Comparison of ENCODE assay signal across 28 cellular contexts in genomic region chr10:104648421-104648820, GRCh38. TPM values are rescaled to one million over a fixed set of nuclear protein-coding genes. Genes with fewer than 3 reads are reported as not detected.
"Had no signal": no experiment of that assay in that cellular context is flagged by ENCODE, and none has a peak within 500 bp of the region (broad histone marks: within the 10 kb centered on the region; RNA-seq: fewer than 3 reads in every experiment).

No MANE protein-coding gene starts in this region.

- H3K4me3 ChIP-seq: heart left ventricle, left lung, lower lobe of right lung, neural progenitor cell, spleen, suprapubic skin, thoracic aorta, tibial artery, upper lobe of right lung had no signal

- H3K79me2 ChIP-seq: parathyroid adenoma had no signal

- H3K9ac ChIP-seq: neural progenitor cell, parathyroid adenoma had no signal

- H3K36me3 ChIP-seq: heart left ventricle, left lung, lower lobe of right lung, neural progenitor cell, neutrophil, spleen, suprapubic skin, thoracic aorta, tibial artery, upper lobe of right lung had no signal

- H3K9me3 ChIP-seq: heart left ventricle, left lung, lower lobe of right lung, neutrophil, spleen, suprapubic skin, thoracic aorta, tibial artery, upper lobe of right lung had no signal

- DNase-seq: heart left ventricle; hypothalamus; immature natural killer cell; kidney; left cardiac atrium; left lung; lower lobe of right lung; mesendoderm; naive thymus-derived CD4-positive, alpha-beta T cell; occipital lobe; retina; right cardiac atrium; small intestine; spleen; stimulated activated CD4-positive, alpha-beta T cell treated with anti-CD3 and anti-CD28 coated beads, Interleukin-4, amount 100 ng/mL, for 24 hours; stimulated activated naive CD4-positive, alpha-beta T cell; tibial artery; trophoblast cell; upper lobe of right lung had no signal

- H3K27ac ChIP-seq: heart left ventricle, left lung, lower lobe of right lung, neural progenitor cell, neutrophil, parathyroid adenoma, spleen, suprapubic skin, thoracic aorta, tibial artery, upper lobe of right lung had no signal

- H3K4me2 ChIP-seq: neural progenitor cell had no signal

- H3K4me1 ChIP-seq: heart left ventricle, left lung, lower lobe of right lung, neural progenitor cell, parathyroid adenoma, spleen, suprapubic skin, tibial artery, upper lobe of right lung had no signal

- H2AFZ ChIP-seq: neural progenitor cell, parathyroid adenoma had no signal

RNA-seq across cellular contexts. Expression of gene SORCS3, which starts 7.3 kb away (rescaled TPM):
- total RNA-seq: left cardiac atrium, left lung, lower lobe of right lung, osteocyte, pulmonary artery endothelial cell, subcutaneous adipose tissue, thoracic aorta, upper lobe of right lung had no signal
- polyA plus RNA-seq: immature natural killer cell, liver, spleen had no signal
